Comparison of ENCODE assay signal across 1 cellular context in the genomic region with DNA sequence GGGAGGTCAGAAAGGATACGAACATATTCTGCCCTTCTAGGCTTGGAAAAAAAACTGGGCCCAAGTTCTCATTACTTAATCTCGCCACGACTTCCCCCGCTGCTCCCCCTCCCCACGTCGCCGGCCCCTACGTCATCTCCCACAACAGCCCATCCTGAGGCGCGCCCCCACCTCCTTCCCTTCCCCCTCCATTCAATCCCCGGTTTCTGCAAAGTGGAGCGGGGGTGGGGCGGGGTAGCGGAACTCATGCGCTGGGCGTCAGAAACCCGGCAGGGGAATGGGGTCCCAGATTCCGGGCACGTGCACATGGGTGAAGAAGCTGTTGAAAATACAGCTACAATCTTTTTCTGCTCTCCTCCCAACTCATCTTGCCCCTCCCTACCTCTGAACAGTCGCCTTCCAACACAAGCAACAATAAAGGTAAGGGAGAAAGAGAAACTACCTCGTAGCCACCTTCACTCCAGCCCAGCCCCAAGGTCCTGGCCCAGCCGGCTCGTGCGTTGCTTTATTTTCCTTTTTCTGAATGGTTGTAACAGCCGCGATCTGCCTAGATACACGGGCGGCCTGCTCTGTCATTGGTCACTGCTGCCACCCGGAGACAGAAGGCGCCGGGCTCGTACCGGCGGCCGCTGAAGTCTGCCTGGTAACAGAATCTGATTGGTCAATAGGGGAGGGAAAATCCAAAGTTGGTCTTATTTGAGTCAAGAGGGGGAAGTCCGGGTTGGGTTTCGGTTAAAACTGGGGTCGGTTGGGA.
A peak's percentile ranks its signal among the peaks of the same experiment; 100 is the strongest.
TF ChIP-seq lines count a peak whose summit lies in the region.

A gene (minus strand): TSS at position 484 of the 754 bp plus-strand sequence. CDS start 932 bp downstream, outside the sequence.

TF ChIP-seq in HepG2, 621 proteins besides CTCF, POLR2A, EP300 and RAD21 (continued from another document and continues in another):
- TF ChIP-seq TBX3 (IDR thresholded peaks at IDR 0.05; ENCODE audit: borderline replicate concordance) (peak; percentile 75; the same call in 1 of the 2 replicates), ZNF746 (CRISPR knock-in tag; IDR thresholded peaks at IDR 0.05) (no peak), MEF2D (CRISPR knock-in tag; IDR thresholded peaks at IDR 0.05) (0 out of 2 replicates have a peak, but pooled peaks have one; percentile 26), ZSCAN9 (CRISPR knock-in tag; IDR thresholded peaks at IDR 0.05; ENCODE audit: borderline replicate concordance) (peak; percentile 33; the same call in 1 of the 2 replicates), POLR2AphosphoS5 (IDR thresholded peaks at IDR 0.05; ENCODE audit: low read depth, low read length) (peak; percentile 64), ASH2L (IDR thresholded peaks at IDR 0.05; ENCODE audit: insufficient read length, low read depth, low read length) (peak; percentile 76), ZFY (CRISPR knock-in tag; IDR thresholded peaks at IDR 0.05) (peak; percentile 33; the same call in 1 of the 2 replicates), RFXAP (CRISPR knock-in tag; IDR thresholded peaks at IDR 0.05; ENCODE audit: borderline replicate concordance) (peak; percentile 100), HMG20A (CRISPR knock-in tag; IDR thresholded peaks at IDR 0.05; ENCODE audit: borderline replicate concordance) (no peak), ZNF446 (CRISPR knock-in tag; IDR thresholded peaks at IDR 0.05) (0 out of 2 replicates have a peak, but pooled peaks have one; percentile 17), KDM3A (CRISPR knock-in tag; IDR thresholded peaks at IDR 0.05; ENCODE audit: low read depth) (no peak), SIX1 (CRISPR knock-in tag; IDR thresholded peaks at IDR 0.05; ENCODE audit: borderline replicate concordance) (no peak), SMARCE1 (IDR thresholded peaks at IDR 0.05; ENCODE audit: borderline replicate concordance) (no peak), SIN3A (IDR thresholded peaks at IDR 0.05; ENCODE audit: borderline replicate concordance, low read depth, low read length) (peak; percentile 68; the same call in 1 of the 2 replicates), TCF7 (IDR thresholded peaks at IDR 0.05; ENCODE audit: low read depth) (no peak), ARNTL (CRISPR knock-in tag; IDR thresholded peaks at IDR 0.05) (peak; percentile 62), PCBP2 (optimal IDR thresholded peaks at IDR 0.05; ENCODE audit: low read depth, low read length, poor library complexity, severe bottlenecking) (peak; percentile 38), RFXANK (CRISPR knock-in tag; IDR thresholded peaks at IDR 0.05) (peak; percentile 99), ATF7 (IDR thresholded peaks at IDR 0.05) (peak; percentile 42; the same call in 1 of the 2 replicates), ATF7 (CRISPR knock-in tag; IDR thresholded peaks at IDR 0.05) (peak; percentile 61), TBX2 (CRISPR knock-in tag; IDR thresholded peaks at IDR 0.05; ENCODE audit: borderline replicate concordance) (peak; percentile 84), ZFP90 (CRISPR knock-in tag; IDR thresholded peaks at IDR 0.05; ENCODE audit: borderline replicate concordance) (no peak), ZNF788 (CRISPR knock-in tag; IDR thresholded peaks at IDR 0.05; ENCODE audit: borderline replicate concordance) (peak; percentile 63; the same call in 1 of the 2 replicates), SRF (IDR thresholded peaks at IDR 0.05; ENCODE audit: low read depth, low read length) (0 out of 2 replicates have a peak, but pooled peaks have one; percentile 6), ADNP (CRISPR knock-in tag; IDR thresholded peaks at IDR 0.05) (no peak), WIZ (CRISPR knock-in tag; IDR thresholded peaks at IDR 0.05) (no peak), DMAP1 (CRISPR knock-in tag; IDR thresholded peaks at IDR 0.05) (peak; percentile 64; the same call in 1 of the 2 replicates)
- TF ChIP-seq, protein P1, sequence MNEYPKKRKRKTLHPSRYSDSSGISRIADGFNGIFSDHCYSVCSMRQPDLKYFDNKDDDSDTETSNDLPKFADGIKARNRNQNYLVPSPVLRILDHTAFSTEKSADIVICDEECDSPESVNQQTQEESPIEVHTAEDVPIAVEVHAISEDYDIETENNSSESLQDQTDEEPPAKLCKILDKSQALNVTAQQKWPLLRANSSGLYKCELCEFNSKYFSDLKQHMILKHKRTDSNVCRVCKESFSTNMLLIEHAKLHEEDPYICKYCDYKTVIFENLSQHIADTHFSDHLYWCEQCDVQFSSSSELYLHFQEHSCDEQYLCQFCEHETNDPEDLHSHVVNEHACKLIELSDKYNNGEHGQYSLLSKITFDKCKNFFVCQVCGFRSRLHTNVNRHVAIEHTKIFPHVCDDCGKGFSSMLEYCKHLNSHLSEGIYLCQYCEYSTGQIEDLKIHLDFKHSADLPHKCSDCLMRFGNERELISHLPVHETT (CRISPR knock-in tag; conservative IDR thresholded peaks at IDR 0.05), result no peak
- TF ChIP-seq, protein P2, sequence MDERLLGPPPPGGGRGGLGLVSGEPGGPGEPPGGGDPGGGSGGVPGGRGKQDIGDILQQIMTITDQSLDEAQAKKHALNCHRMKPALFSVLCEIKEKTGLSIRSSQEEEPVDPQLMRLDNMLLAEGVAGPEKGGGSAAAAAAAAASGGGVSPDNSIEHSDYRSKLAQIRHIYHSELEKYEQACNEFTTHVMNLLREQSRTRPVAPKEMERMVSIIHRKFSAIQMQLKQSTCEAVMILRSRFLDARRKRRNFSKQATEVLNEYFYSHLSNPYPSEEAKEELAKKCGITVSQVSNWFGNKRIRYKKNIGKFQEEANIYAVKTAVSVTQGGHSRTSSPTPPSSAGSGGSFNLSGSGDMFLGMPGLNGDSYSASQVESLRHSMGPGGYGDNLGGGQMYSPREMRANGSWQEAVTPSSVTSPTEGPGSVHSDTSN (CRISPR knock-in tag; IDR thresholded peaks at IDR 0.05), result no peak
- TF ChIP-seq, protein P3, sequence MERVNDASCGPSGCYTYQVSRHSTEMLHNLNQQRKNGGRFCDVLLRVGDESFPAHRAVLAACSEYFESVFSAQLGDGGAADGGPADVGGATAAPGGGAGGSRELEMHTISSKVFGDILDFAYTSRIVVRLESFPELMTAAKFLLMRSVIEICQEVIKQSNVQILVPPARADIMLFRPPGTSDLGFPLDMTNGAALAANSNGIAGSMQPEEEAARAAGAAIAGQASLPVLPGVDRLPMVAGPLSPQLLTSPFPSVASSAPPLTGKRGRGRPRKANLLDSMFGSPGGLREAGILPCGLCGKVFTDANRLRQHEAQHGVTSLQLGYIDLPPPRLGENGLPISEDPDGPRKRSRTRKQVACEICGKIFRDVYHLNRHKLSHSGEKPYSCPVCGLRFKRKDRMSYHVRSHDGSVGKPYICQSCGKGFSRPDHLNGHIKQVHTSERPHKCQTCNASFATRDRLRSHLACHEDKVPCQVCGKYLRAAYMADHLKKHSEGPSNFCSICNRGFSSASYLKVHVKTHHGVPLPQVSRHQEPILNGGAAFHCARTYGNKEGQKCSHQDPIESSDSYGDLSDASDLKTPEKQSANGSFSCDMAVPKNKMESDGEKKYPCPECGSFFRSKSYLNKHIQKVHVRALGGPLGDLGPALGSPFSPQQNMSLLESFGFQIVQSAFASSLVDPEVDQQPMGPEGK (CRISPR knock-in tag; IDR thresholded peaks at IDR 0.05), result peak; percentile 68
- TF ChIP-seq, protein P4, sequence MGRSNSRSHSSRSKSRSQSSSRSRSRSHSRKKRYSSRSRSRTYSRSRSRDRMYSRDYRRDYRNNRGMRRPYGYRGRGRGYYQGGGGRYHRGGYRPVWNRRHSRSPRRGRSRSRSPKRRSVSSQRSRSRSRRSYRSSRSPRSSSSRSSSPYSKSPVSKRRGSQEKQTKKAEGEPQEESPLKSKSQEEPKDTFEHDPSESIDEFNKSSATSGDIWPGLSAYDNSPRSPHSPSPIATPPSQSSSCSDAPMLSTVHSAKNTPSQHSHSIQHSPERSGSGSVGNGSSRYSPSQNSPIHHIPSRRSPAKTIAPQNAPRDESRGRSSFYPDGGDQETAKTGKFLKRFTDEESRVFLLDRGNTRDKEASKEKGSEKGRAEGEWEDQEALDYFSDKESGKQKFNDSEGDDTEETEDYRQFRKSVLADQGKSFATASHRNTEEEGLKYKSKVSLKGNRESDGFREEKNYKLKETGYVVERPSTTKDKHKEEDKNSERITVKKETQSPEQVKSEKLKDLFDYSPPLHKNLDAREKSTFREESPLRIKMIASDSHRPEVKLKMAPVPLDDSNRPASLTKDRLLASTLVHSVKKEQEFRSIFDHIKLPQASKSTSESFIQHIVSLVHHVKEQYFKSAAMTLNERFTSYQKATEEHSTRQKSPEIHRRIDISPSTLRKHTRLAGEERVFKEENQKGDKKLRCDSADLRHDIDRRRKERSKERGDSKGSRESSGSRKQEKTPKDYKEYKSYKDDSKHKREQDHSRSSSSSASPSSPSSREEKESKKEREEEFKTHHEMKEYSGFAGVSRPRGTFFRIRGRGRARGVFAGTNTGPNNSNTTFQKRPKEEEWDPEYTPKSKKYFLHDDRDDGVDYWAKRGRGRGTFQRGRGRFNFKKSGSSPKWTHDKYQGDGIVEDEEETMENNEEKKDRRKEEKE (IDR thresholded peaks at IDR 0.05), result no peak
- TF ChIP-seq, protein P5, sequence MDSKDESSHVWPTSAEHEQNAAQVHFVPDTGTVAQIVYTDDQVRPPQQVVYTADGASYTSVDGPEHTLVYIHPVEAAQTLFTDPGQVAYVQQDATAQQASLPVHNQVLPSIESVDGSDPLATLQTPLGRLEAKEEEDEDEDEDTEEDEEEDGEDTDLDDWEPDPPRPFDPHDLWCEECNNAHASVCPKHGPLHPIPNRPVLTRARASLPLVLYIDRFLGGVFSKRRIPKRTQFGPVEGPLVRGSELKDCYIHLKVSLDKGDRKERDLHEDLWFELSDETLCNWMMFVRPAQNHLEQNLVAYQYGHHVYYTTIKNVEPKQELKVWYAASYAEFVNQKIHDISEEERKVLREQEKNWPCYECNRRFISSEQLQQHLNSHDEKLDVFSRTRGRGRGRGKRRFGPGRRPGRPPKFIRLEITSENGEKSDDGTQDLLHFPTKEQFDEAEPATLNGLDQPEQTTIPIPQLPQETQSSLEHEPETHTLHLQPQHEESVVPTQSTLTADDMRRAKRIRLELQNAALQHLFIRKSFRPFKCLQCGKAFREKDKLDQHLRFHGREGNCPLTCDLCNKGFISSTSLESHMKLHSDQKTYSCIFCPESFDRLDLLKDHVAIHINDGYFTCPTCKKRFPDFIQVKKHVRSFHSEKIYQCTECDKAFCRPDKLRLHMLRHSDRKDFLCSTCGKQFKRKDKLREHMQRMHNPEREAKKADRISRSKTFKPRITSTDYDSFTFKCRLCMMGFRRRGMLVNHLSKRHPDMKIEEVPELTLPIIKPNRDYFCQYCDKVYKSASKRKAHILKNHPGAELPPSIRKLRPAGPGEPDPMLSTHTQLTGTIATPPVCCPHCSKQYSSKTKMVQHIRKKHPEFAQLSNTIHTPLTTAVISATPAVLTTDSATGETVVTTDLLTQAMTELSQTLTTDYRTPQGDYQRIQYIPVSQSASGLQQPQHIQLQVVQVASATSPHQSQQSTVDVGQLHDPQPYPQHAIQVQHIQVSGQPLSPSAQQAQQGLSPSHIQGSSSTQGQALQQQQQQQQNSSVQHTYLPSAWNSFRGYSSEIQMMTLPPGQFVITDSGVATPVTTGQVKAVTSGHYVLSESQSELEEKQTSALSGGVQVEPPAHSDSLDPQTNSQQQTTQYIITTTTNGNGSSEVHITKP (CRISPR knock-in tag; IDR thresholded peaks at IDR 0.05; ENCODE audit: low read depth), result peak; percentile 91; the same call in 1 of the 2 replicates
- TF ChIP-seq, protein P6, sequence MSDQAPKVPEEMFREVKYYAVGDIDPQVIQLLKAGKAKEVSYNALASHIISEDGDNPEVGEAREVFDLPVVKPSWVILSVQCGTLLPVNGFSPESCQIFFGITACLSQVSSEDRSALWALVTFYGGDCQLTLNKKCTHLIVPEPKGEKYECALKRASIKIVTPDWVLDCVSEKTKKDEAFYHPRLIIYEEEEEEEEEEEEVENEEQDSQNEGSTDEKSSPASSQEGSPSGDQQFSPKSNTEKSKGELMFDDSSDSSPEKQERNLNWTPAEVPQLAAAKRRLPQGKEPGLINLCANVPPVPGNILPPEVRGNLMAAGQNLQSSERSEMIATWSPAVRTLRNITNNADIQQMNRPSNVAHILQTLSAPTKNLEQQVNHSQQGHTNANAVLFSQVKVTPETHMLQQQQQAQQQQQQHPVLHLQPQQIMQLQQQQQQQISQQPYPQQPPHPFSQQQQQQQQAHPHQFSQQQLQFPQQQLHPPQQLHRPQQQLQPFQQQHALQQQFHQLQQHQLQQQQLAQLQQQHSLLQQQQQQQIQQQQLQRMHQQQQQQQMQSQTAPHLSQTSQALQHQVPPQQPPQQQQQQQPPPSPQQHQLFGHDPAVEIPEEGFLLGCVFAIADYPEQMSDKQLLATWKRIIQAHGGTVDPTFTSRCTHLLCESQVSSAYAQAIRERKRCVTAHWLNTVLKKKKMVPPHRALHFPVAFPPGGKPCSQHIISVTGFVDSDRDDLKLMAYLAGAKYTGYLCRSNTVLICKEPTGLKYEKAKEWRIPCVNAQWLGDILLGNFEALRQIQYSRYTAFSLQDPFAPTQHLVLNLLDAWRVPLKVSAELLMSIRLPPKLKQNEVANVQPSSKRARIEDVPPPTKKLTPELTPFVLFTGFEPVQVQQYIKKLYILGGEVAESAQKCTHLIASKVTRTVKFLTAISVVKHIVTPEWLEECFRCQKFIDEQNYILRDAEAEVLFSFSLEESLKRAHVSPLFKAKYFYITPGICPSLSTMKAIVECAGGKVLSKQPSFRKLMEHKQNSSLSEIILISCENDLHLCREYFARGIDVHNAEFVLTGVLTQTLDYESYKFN (CRISPR knock-in tag; conservative IDR thresholded peaks at IDR 0.05), result peak; percentile 13; the same call in 1 of the 2 replicates
- TF ChIP-seq, protein P7, sequence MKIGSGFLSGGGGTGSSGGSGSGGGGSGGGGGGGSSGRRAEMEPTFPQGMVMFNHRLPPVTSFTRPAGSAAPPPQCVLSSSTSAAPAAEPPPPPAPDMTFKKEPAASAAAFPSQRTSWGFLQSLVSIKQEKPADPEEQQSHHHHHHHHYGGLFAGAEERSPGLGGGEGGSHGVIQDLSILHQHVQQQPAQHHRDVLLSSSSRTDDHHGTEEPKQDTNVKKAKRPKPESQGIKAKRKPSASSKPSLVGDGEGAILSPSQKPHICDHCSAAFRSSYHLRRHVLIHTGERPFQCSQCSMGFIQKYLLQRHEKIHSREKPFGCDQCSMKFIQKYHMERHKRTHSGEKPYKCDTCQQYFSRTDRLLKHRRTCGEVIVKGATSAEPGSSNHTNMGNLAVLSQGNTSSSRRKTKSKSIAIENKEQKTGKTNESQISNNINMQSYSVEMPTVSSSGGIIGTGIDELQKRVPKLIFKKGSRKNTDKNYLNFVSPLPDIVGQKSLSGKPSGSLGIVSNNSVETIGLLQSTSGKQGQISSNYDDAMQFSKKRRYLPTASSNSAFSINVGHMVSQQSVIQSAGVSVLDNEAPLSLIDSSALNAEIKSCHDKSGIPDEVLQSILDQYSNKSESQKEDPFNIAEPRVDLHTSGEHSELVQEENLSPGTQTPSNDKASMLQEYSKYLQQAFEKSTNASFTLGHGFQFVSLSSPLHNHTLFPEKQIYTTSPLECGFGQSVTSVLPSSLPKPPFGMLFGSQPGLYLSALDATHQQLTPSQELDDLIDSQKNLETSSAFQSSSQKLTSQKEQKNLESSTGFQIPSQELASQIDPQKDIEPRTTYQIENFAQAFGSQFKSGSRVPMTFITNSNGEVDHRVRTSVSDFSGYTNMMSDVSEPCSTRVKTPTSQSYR (CRISPR knock-in tag; IDR thresholded peaks at IDR 0.05; ENCODE audit: borderline replicate concordance), result peak; percentile 86
- TF ChIP-seq, protein P8, sequence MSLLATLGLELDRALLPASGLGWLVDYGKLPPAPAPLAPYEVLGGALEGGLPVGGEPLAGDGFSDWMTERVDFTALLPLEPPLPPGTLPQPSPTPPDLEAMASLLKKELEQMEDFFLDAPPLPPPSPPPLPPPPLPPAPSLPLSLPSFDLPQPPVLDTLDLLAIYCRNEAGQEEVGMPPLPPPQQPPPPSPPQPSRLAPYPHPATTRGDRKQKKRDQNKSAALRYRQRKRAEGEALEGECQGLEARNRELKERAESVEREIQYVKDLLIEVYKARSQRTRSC (CRISPR knock-in tag; IDR thresholded peaks at IDR 0.05; ENCODE audit: low read depth), result no peak
- TF ChIP-seq, protein P9, sequence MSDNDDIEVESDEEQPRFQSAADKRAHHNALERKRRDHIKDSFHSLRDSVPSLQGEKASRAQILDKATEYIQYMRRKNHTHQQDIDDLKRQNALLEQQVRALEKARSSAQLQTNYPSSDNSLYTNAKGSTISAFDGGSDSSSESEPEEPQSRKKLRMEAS (IDR thresholded peaks at IDR 0.05), result peak; percentile 76
